Comparison of ENCODE assay signal across 15 cellular contexts in the genomic region with DNA sequence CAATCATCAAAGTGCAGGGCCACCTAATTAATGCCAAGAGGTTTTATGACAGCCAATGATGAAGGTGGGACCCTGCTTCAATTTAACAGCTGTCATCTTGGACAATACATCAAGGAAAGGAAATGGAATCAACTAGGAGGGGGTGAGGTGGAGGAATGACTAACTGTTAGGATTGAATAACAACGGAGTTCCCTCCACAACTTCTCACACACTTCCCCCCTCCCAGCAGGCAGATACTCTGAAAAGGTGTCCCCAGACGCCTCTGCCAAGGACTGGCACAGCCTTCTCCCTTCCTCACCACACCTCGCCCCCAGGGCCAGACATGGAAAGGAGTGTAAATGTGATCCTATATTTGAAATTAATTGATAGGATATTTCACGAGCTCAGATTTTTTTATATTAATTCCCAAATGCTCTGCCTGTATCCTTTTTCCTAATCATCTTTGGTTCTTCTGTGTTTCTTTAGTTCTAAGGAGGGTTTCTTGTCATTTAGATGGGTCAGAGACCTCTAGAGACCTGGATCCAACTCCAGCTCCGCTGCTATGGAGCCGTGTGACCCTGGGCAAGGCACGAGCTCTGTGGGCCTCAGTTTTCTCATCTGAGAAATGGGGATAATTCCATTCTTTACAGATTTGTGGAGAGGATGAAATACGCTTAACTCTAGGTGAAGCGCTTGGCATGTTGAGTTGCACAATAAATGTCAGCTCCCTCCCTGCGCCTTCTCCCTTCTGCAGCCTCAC. TPM values are rescaled to one million over a fixed set of nuclear protein-coding genes. Genes with fewer than 3 reads are reported as not detected.
DNase-seq lines count a peak whose midpoint lies in the region; ATAC-seq and TF ChIP-seq lines count a peak whose summit lies in the region.
"Had no signal": no experiment of that assay in that cellular context is flagged by ENCODE, and none has a peak within 500 bp of the region (broad histone marks: within the 10 kb centered on the region; RNA-seq: fewer than 3 reads in every experiment).

No MANE protein-coding gene starts in this region.

- H3K4me3 ChIP-seq in right cardiac atrium (ENCODE audit: low read length) (peak overlapping the region; percentile 55), adipocyte (ENCODE audit: low read length) (peak overlapping the region; percentile 67), tibial nerve (peak overlapping the region; percentile 1 to 53 (median 16))

- H3K9me3 ChIP-seq in right cardiac atrium (ENCODE audit: control insufficient read depth, low read length) (no peaks in the 10 kb centered on the region), adipocyte (ENCODE audit: control insufficient read depth, low read length) (peaks cover 5% of the 10 kb centered on the region), tibial nerve (no peaks in the 10 kb centered on the region)

- H3K36me3 ChIP-seq in adipocyte (ENCODE audit: control insufficient read depth, insufficient read depth, low read length, severe bottlenecking), result no peaks in the 10 kb centered on the region
- no peaks in the 10 kb centered on the region for H3K36me3 ChIP-seq in tibial nerve

- H3K4me1 ChIP-seq in right cardiac atrium (ENCODE audit: control insufficient read depth, insufficient read depth, low read length), result no peaks in the 10 kb centered on the region
- H3K4me1 ChIP-seq in adipocyte (ENCODE audit: control insufficient read depth, insufficient read depth, low read length), result no peaks in the 10 kb centered on the region
- peaks cover 0 to 8% (median 0%) of the 10 kb centered on the region in 4 donors for H3K4me1 ChIP-seq in tibial nerve

- DNase-seq in right cardiac atrium (no peak), cardiac septum (ENCODE audit: low spot score) (no peak), adipocyte (ENCODE audit: low read depth) (no peak), left kidney (ENCODE audit: low read depth, low spot score) (peak; percentile 22), tibial nerve (ENCODE audit: low spot score in 2 of 2) (no peak), OCI-M2 (lab: John Stamatoyannopoulos, UW; ENCODE audit: unreplicated experiment) (no peak), C1 segment of cervical spinal cord (lab: John Stamatoyannopoulos, UW) (no peak), SW480 (ENCODE audit: low spot score) (no peak)
- DNase-seq: CD4-positive, alpha-beta T cell; effector memory CD4-positive, alpha-beta T cell; hippocampal formation; NCI-H446 had no signal

- H3K27ac ChIP-seq in right cardiac atrium (ENCODE audit: low read length) (no peak overlapping the region), tibial nerve (peak overlapping the region in 3 of 4 donors; percentile 12 to 75 (median 60))

- intact Hi-C loops in right cardiac atrium (cut with DNase I) (no loop called here), cardiac septum (cut with DNase I) (no loop called here)

- H3K9ac ChIP-seq in adipocyte (ENCODE audit: low read length), result no peak overlapping the region

- no peak for TF ChIP-seq POLR2A in tibial nerve (IDR thresholded peaks at IDR 0.05)

- TF ChIP-seq EP300 in tibial nerve (IDR thresholded peaks at IDR 0.05), result no peak

- H3K27me3 ChIP-seq in right cardiac atrium (ENCODE audit: control insufficient read depth, insufficient read depth), result no peaks in the 10 kb centered on the region
- H3K27me3 ChIP-seq in adipocyte (replicated peaks; ENCODE audit: control insufficient read depth, insufficient read depth, low read length), result peaks cover 17% of the 10 kb centered on the region
- H3K27me3 ChIP-seq in tibial nerve, result peaks cover 0 to 44% of the 10 kb centered on the region in 2 donors

- 67% methylated on average over 10 of the region's 10 CpGs for whole genome bisulfite sequencing in right cardiac atrium
- 65 to 74% methylated on average over 10 of the region's 10 CpGs for WGBS in tibial nerve, 2 donors

- no peak for ATAC-seq in right cardiac atrium
- ATAC-seq: HCT116, Right ventricle myocardium inferior had no signal

- no peak for TF ChIP-seq CTCF in tibial nerve (IDR thresholded peaks at IDR 0.05)

RNA-seq across cellular contexts. Expression of a gene that starts 1.1 kb away (rescaled TPM):
- under 1 TPM in 2 of 4 donors, not detected in 2; 0.03 to 0.09 TPM for total RNA-seq in right cardiac atrium
- polyA plus RNA-seq in right cardiac atrium, result 0.18 TPM
- 0.48 TPM for total RNA-seq in cardiac septum
- total RNA-seq in tibial nerve, result 10 to 100 TPM; 15.0 to 37.3 (median 32.0) TPM
- total RNA-seq: CD4-positive, alpha-beta T cell; M059J had no signal

Comparison
In these comparisons a context has a peak if more than half of its experiments do, and no peak if none do; other contexts are left out.
1. H3K4me3 ChIP-seq: peak in every context shown above with its lines; median percentile 67 in adipocyte; 55 in right cardiac atrium; 16 in tibial nerve.
2. RNA of a gene that starts 1.1 kb away (total RNA-seq): 15.0 to 37.3 TPM in tibial nerve; 0.48 TPM in cardiac septum (single experiment) and 0.03 to 0.09 TPM in right cardiac atrium; every median in the first group is over 10 times any median in the second.